Comparison of ENCODE assay signal across 10 cellular contexts in the genomic region with DNA sequence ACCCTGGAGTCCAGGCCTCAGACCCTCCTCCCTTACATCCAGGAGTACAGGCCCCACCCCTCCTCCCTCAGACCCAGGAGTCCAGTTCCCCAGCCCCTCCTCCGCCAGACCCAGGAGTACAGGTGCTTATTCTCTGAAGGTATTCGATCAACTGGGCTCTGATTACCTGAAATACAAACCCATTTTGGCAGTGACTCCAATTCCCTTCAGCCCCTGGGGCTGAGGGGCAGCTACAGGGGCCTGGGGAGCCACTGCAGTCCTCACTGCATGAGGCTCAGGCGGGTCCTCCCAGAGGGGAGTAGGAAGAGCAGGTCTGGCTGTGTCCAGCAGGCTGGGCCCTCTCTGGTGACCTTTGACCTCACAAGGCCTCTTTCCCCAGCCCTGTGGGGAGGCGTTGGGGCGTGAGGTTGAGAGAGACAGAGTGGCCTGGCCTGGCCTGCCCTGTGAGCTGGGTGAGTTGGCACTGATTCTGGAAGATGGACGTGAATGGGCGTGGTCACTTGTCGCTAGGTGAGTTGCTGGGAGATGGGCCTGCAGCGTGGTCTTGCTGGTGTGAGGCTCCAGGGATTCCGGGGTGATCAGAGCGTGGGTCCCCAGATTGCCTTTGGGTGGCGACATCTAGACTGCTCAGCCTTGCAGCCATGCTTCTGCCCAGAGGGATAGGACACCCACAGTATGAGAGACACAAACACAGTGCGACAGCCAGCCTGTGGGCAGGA. TPM values are rescaled to one million over a fixed set of nuclear protein-coding genes. Genes with fewer than 3 reads are reported as not detected.
A peak's percentile ranks its signal among the peaks of the same experiment; 100 is the strongest.
DNase-seq lines count a peak whose midpoint lies in the region; ATAC-seq lines count a peak whose summit lies in the region.
"Had no signal": no experiment of that assay in that cellular context is flagged by ENCODE, and none has a peak within 500 bp of the region (broad histone marks: within the 10 kb centered on the region; RNA-seq: fewer than 3 reads in every experiment).

No MANE protein-coding gene starts in this region.

- peak overlapping the region; percentile 6 for H3K9ac ChIP-seq in endocrine pancreas (ENCODE audit: control insufficient read depth, insufficient read depth, low read length)

- no peaks in the 10 kb centered on the region for H3K27me3 Mint-ChIP-seq in activated naive CD4-positive, alpha-beta T cell treated with anti-CD3 and anti-CD28 coated beads for 36 hours (ENCODE audit: low read depth)

- H3K27ac ChIP-seq in temporal lobe (ENCODE audit: low read depth, low read length), result peak overlapping the region; percentile 72
- H3K27ac ChIP-seq: thoracic aorta had no signal

- H3K36me3 ChIP-seq in endocrine pancreas (ENCODE audit: control insufficient read depth, insufficient read depth, low read length), result no peaks in the 10 kb centered on the region

- no peak overlapping the region for H3K4me3 ChIP-seq in endocrine pancreas (ENCODE audit: control insufficient read depth, insufficient read depth, low read length)
- H3K4me3 ChIP-seq: thoracic aorta had no signal

- CTCF ChIA-PET in activated naive CD4-positive, alpha-beta T cell treated with anti-CD3 and anti-CD28 coated beads for 36 hours (lab: Charles Lee), result interaction anchor here (0.6 to 2.2 kb wide), 6 partner anchors 12 to 41 kb away, joined by 3 to 10 read pairs (median 5); no protein-coding TSS in a partner anchor

- DNase-seq in activated naive CD4-positive, alpha-beta T cell treated with anti-CD3 and anti-CD28 coated beads for 36 hours, result no peak
- no peak for DNase-seq in activated naive CD4-positive, alpha-beta T cell treated with anti-CD3 and anti-CD28 coated beads, Interleukin-2, amount 50 U/mL, for 72 hours (ENCODE audit: low spot score in 2 of 2)
- DNase-seq: mesenchymal stem cell, NCI-H446 had no signal

- H3K4me1 Mint-ChIP-seq in activated naive CD4-positive, alpha-beta T cell treated with anti-CD3 and anti-CD28 coated beads for 36 hours (ENCODE audit: low read depth), result peaks cover 26% of the 10 kb centered on the region

- no peaks in the 10 kb centered on the region for H3K27me3 ChIP-seq in endocrine pancreas (ENCODE audit: control insufficient read depth, insufficient read depth, low read length)

- H3K36me3 Mint-ChIP-seq in activated naive CD4-positive, alpha-beta T cell treated with anti-CD3 and anti-CD28 coated beads for 36 hours (ENCODE audit: low read depth), result peaks cover 3% of the 10 kb centered on the region
- peaks cover 0 to 4% of the 10 kb centered on the region in 2 donors for H3K36me3 Mint-ChIP-seq in activated naive CD4-positive, alpha-beta T cell treated with anti-CD3 and anti-CD28 coated beads, Interleukin-2, amount 50 U/mL, for 72 hours

- intact Hi-C loops in activated naive CD4-positive, alpha-beta T cell treated with anti-CD3 and anti-CD28 coated beads for 36 hours (cut with micrococcal nuclease), result no loop called here

- H3K4me1 ChIP-seq in endocrine pancreas (ENCODE audit: control insufficient read depth, insufficient read depth, low read length), result peaks cover 5% of the 10 kb centered on the region

- peak overlapping the region; percentile 3 for H3K4me3 Mint-ChIP-seq in activated naive CD4-positive, alpha-beta T cell treated with anti-CD3 and anti-CD28 coated beads for 36 hours

- no peak overlapping the region for H3K27ac Mint-ChIP-seq in activated naive CD4-positive, alpha-beta T cell treated with anti-CD3 and anti-CD28 coated beads for 36 hours
- no peak overlapping the region for H3K27ac Mint-ChIP-seq in activated naive CD4-positive, alpha-beta T cell treated with anti-CD3 and anti-CD28 coated beads, Interleukin-2, amount 50 U/mL, for 72 hours

- no peak for ATAC-seq in activated naive CD4-positive, alpha-beta T cell treated with anti-CD3 and anti-CD28 coated beads, Interleukin-2, amount 50 U/mL, for 72 hours
- ATAC-seq in HG03280 (IDR thresholded peaks at IDR 0.05; ENCODE audit: unreplicated experiment) (no peak), HG03469 (IDR thresholded peaks at IDR 0.05; ENCODE audit: unreplicated experiment) (no peak)
- ATAC-seq: HCT116 had no signal

- H3K9me3 Mint-ChIP-seq in activated naive CD4-positive, alpha-beta T cell treated with anti-CD3 and anti-CD28 coated beads for 36 hours, result no peaks in the 10 kb centered on the region
- no peaks in the 10 kb centered on the region for H3K9me3 Mint-ChIP-seq in activated naive CD4-positive, alpha-beta T cell treated with anti-CD3 and anti-CD28 coated beads, Interleukin-2, amount 50 U/mL, for 72 hours

- H3K9me3 ChIP-seq in endocrine pancreas (ENCODE audit: control insufficient read depth, low read length), result no peaks in the 10 kb centered on the region
- H3K9me3 ChIP-seq: thoracic aorta had no signal

RNA-seq across cellular contexts. Expression of a gene that starts 3.1 kb away (rescaled TPM):
- 10 to 100 TPM; 66.4 to 66.8 TPM for total RNA-seq in activated naive CD4-positive, alpha-beta T cell treated with anti-CD3 and anti-CD28 coated beads for 36 hours
- 10 to 100 TPM; 33.9 to 72.1 TPM for total RNA-seq in activated naive CD4-positive, alpha-beta T cell treated with anti-CD3 and anti-CD28 coated beads, Interleukin-2, amount 50 U/mL, for 72 hours
- 7.1 TPM for total RNA-seq in temporal lobe

RNA-seq across cellular contexts. Expression of a gene that starts 28.5 kb away (rescaled TPM):
- total RNA-seq in activated naive CD4-positive, alpha-beta T cell treated with anti-CD3 and anti-CD28 coated beads for 36 hours, result under 1 TPM in 1 of 2 experiments, not detected in 1; 0.50 TPM
- total RNA-seq in activated naive CD4-positive, alpha-beta T cell treated with anti-CD3 and anti-CD28 coated beads, Interleukin-2, amount 50 U/mL, for 72 hours, result 1 to 10 TPM; 1.3 to 1.7 TPM
- 1.7 TPM for total RNA-seq in temporal lobe

RNA-seq across cellular contexts. Expression of a gene that starts 52.4 kb away (rescaled TPM):
- total RNA-seq in activated naive CD4-positive, alpha-beta T cell treated with anti-CD3 and anti-CD28 coated beads for 36 hours, result not detected
- not detected for total RNA-seq in activated naive CD4-positive, alpha-beta T cell treated with anti-CD3 and anti-CD28 coated beads, Interleukin-2, amount 50 U/mL, for 72 hours
- not detected for total RNA-seq in temporal lobe
- total RNA-seq: thoracic aorta had no signal

RNA-seq across cellular contexts. Expression of a gene that starts 55.3 kb away (rescaled TPM):
- under 1 TPM; 0.07 to 0.12 TPM for total RNA-seq in activated naive CD4-positive, alpha-beta T cell treated with anti-CD3 and anti-CD28 coated beads for 36 hours
- under 1 TPM in 1 of 2 donors, not detected in 1; 0.41 TPM for total RNA-seq in activated naive CD4-positive, alpha-beta T cell treated with anti-CD3 and anti-CD28 coated beads, Interleukin-2, amount 50 U/mL, for 72 hours
- total RNA-seq in temporal lobe, result 0.49 TPM
